24 cellular contexts compared by ENCODE assay signal in the genomic region with DNA sequence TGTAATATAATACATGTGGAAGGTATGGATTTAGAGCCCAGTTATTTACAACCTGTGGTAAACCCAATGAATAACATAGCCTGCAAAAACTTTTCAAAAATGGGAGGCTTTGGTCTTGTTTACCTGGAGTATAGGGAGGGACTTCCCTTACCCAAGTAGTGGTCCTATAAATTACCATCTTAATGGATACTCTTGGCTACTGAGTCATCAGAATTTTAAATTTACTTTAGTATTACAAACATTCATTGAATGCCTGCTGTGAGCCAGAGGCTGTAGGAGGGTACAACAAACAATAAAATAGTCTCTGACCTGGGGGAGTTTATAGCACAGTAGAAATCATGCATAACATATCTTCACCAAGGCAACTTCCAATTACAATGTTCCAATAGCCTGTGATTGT.
A peak's percentile ranks its signal among the peaks of the same experiment; 100 is the strongest.
DNase-seq lines count a peak whose midpoint lies in the region; ATAC-seq and TF ChIP-seq lines count a peak whose summit lies in the region.
"Had no signal": no experiment of that assay in that cellular context is flagged by ENCODE, and none has a peak within 500 bp of the region (broad histone marks: within the 10 kb centered on the region; RNA-seq: fewer than 3 reads in every experiment).

No MANE protein-coding gene starts in this region.

- H3K27me3 Mint-ChIP-seq in chondrocyte (ENCODE audit: low read depth) = no peaks in the 10 kb centered on the region
- no peaks in the 10 kb centered on the region for H3K27me3 Mint-ChIP-seq in mesothelial cell of epicardium (ENCODE audit: low read depth)
- no peaks in the 10 kb centered on the region for H3K27me3 Mint-ChIP-seq in natural killer cell (ENCODE audit: low read depth in 2 of 2)
- H3K27me3 Mint-ChIP-seq: activated naive CD8-positive, alpha-beta T cell treated with anti-CD3 and anti-CD28 coated beads, Interleukin-2, amount 50 U/mL, for 24 hours; progenitor cell of endocrine pancreas; T-helper 17 cell had no signal

- H3K27me3 ChIP-seq in H7 (ENCODE audit: control insufficient read depth, insufficient read depth, low read length) (no peaks in the 10 kb centered on the region), SJCRH30 (no peaks in the 10 kb centered on the region)
- H3K27me3 ChIP-seq: esophagus squamous epithelium, testis had no signal

- in situ Hi-C loops in G401 (cut with HindIII; ENCODE audit: low sequenced_read_pairs) = no loop called here

- H3K9me3 ChIP-seq in SJCRH30 (replicated peaks) = no peaks in the 10 kb centered on the region
- H3K9me3 ChIP-seq: esophagus squamous epithelium, testis had no signal

- H3K4me3 Mint-ChIP-seq in chondrocyte (ENCODE audit: unreplicated experiment) = no peak overlapping the region
- H3K4me3 Mint-ChIP-seq in mesothelial cell of epicardium = no peak overlapping the region
- H3K4me3 Mint-ChIP-seq in natural killer cell = no peak overlapping the region
- H3K4me3 Mint-ChIP-seq: activated naive CD8-positive, alpha-beta T cell treated with anti-CD3 and anti-CD28 coated beads, Interleukin-2, amount 50 U/mL, for 24 hours; immature natural killer cell; nephron progenitor cell; T-helper 17 cell had no signal

- H3K4me1 Mint-ChIP-seq in chondrocyte (ENCODE audit: low read depth) = peaks cover 27% of the 10 kb centered on the region
- H3K4me1 Mint-ChIP-seq in mesothelial cell of epicardium = peaks cover 18% of the 10 kb centered on the region
- no peaks in the 10 kb centered on the region for H3K4me1 Mint-ChIP-seq in natural killer cell
- H3K4me1 Mint-ChIP-seq: activated naive CD8-positive, alpha-beta T cell treated with anti-CD3 and anti-CD28 coated beads, Interleukin-2, amount 50 U/mL, for 24 hours; immature natural killer cell; T-helper 17 cell had no signal

- ATAC-seq in natural killer cell = no peak
- ATAC-seq: activated naive CD8-positive, alpha-beta T cell treated with anti-CD3 and anti-CD28 coated beads, Interleukin-2, amount 50 U/mL, for 24 hours; HepG2; T-helper 17 cell had no signal

- H3K4me1 ChIP-seq in SJCRH30 = no peaks in the 10 kb centered on the region
- H3K4me1 ChIP-seq: esophagus squamous epithelium, testis had no signal

- H3K36me3 ChIP-seq in H7 (replicated peaks; ENCODE audit: control insufficient read depth, insufficient read depth, low read length) (no peaks in the 10 kb centered on the region), SJCRH30 (no peaks in the 10 kb centered on the region)
- H3K36me3 ChIP-seq: esophagus squamous epithelium had no signal

- peak; percentile 7 for DNase-seq in H7
- DNase-seq in NCI-H1417 treated with DMSO at 0.1 percent for 48 hours (lab: John Stamatoyannopoulos, UW) = peak; percentile 17
- no peak for DNase-seq in chondrocyte (ENCODE audit: low spot score)
- DNase-seq in mesothelial cell of epicardium (ENCODE audit: low spot score in 2 of 2, unreplicated experiment in 2 of 2) = no peak
- no peak for DNase-seq in natural killer cell
- DNase-seq in SJCRH30 = no peak
- DNase-seq in stimulated activated CD4-positive, alpha-beta T cell treated with anti-CD3 and anti-CD28 coated beads, Interleukin-2, amount 100 ng/mL, for 24 hours = no peak
- no peak for DNase-seq in G401 (ENCODE audit: low spot score)
- DNase-seq: activated naive CD8-positive, alpha-beta T cell treated with anti-CD3 and anti-CD28 coated beads, Interleukin-2, amount 50 U/mL, for 24 hours; AML-193; Calu3; caudate nucleus; esophagus squamous epithelium; glutamatergic neuron; immature natural killer cell; NCI-H1694 treated with DMSO at 0.1 percent for 48 hours; NCI-H446 treated with DMSO at 0.1 percent for 48 hours; nephron progenitor cell; SHP77 treated with DMSO at 0.1 percent for 48 hours; stimulated activated CD4-positive, alpha-beta T cell treated with anti-CD3 and anti-CD28 coated beads, Interleukin-12 subunit alpha, Interleukin-12 subunit beta, amount 100 ng/mL, for 4 hours; T-helper 17 cell; testis had no signal

- no peak overlapping the region for H3K27ac ChIP-seq in SJCRH30
- H3K27ac ChIP-seq: esophagus squamous epithelium, testis had no signal

- H3K36me3 Mint-ChIP-seq in chondrocyte (ENCODE audit: low read depth) = no peaks in the 10 kb centered on the region
- no peaks in the 10 kb centered on the region for H3K36me3 Mint-ChIP-seq in mesothelial cell of epicardium
- H3K36me3 Mint-ChIP-seq in natural killer cell = no peaks in the 10 kb centered on the region

- H3K4me3 ChIP-seq in H7 (ENCODE audit: insufficient read depth, low read depth, low read length) (no peak overlapping the region), SJCRH30 (no peak overlapping the region)
- H3K4me3 ChIP-seq: esophagus squamous epithelium, testis had no signal

- peak overlapping the region; percentile 4 for H3K27ac Mint-ChIP-seq in chondrocyte (ENCODE audit: unreplicated experiment)
- H3K27ac Mint-ChIP-seq in mesothelial cell of epicardium = peak overlapping the region; percentile 30
- H3K27ac Mint-ChIP-seq in natural killer cell = no peak overlapping the region
- H3K27ac Mint-ChIP-seq: activated naive CD8-positive, alpha-beta T cell treated with anti-CD3 and anti-CD28 coated beads, Interleukin-2, amount 50 U/mL, for 24 hours; immature natural killer cell; progenitor cell of endocrine pancreas; T-helper 17 cell had no signal

- H3K9me3 Mint-ChIP-seq in chondrocyte (ENCODE audit: low read depth) = no peaks in the 10 kb centered on the region
- H3K9me3 Mint-ChIP-seq in mesothelial cell of epicardium = no peaks in the 10 kb centered on the region
- H3K9me3 Mint-ChIP-seq in natural killer cell = no peaks in the 10 kb centered on the region
- H3K9me3 Mint-ChIP-seq: activated naive CD8-positive, alpha-beta T cell treated with anti-CD3 and anti-CD28 coated beads, Interleukin-2, amount 50 U/mL, for 24 hours; immature natural killer cell; nephron progenitor cell had no signal

- no peak for TF ChIP-seq CTCF in chondrocyte (IDR thresholded peaks at IDR 0.05)
- no peak for TF ChIP-seq CTCF in mesothelial cell of epicardium (IDR thresholded peaks at IDR 0.05; ENCODE audit: unreplicated experiment)
- no peak for TF ChIP-seq CTCF in natural killer cell (IDR thresholded peaks at IDR 0.05)

- intact Hi-C loops in natural killer cell (cut with micrococcal nuclease) = no loop called here

Comparison
In these comparisons a context has a peak if more than half of its experiments do, and no peak if none do; other contexts are left out.
1. DNase-seq: peak in H7 (single experiment) and NCI-H1417 treated with DMSO at 0.1 percent for 48 hours (single experiment); none in chondrocyte (single experiment), mesothelial cell of epicardium (0 of 2), natural killer cell (single experiment), SJCRH30 (0 of 2), stimulated activated CD4-positive, alpha-beta T cell treated with anti-CD3 and anti-CD28 coated beads, Interleukin-2, amount 100 ng/mL, for 24 hours (0 of 2) and G401 (single experiment).
2. H3K27ac Mint-ChIP-seq: peak in chondrocyte (single experiment) and mesothelial cell of epicardium (single experiment); none in natural killer cell (0 of 2).